ENCODE assay signal across 19 cellular contexts in the genomic region with DNA sequence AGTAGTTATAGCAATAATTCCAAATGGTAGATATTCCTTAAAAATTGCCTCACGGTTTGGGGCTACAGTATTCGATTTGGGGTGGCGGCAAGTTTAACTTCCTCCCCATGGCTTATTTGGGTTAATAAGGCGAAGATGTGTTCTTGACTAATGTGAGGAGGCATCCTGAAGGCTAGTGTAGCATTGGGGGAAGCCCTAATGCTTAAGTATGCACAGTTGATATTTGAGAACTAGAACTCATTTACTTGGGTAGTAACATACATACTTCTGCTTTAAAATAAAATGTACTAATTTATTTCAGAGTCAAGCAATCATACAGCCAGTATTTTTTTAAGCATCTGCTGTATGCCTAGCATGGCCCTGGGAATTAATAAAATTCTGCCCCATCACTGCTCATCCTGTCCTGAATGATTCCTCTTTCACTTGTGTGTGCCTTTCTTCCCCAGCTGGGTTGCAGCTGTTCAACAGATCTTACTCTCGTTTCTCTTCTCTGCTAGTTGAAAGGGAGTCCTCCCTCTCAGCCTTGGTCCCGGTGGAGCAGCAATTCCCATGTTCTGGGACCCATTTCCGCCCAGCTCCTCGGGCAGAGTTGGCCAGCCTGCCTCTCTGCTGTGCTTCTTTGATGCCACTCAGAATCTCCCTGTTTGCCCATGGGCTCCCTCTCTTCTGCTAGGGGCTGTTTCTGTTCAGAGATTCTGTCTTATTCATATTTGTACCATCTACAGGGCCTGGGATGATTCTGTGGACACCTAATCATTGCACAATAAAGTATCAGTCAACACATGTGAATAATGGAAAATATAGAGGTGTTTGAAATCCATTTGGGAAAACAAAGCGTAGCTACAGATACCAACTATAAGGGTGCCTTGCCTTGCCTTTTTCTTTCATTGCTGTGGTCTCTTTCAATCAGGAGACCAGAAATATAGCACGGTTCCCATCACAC.
A peak's percentile ranks its signal among the peaks of the same experiment; 100 is the strongest.
DNase-seq lines count a peak whose midpoint lies in the region; ATAC-seq, FAIRE-seq and TF ChIP-seq lines count a peak whose summit lies in the region.
"Had no signal": no experiment of that assay in that cellular context is flagged by ENCODE, and none has a peak within 500 bp of the region (broad histone marks: within the 10 kb centered on the region; RNA-seq: fewer than 3 reads in every experiment).

No MANE protein-coding gene starts in this region.

- BruUV-seq in GM12878 (replicated peaks; lab: Mats Ljungman, UMichigan): no TSS peak

- CTCF ChIA-PET in GM12878 (lab: Yijun Ruan, JAX): interaction anchor here (1.7 kb wide), 1 partner anchor 34 kb away, joined by 3 read pairs; no protein-coding TSS in a partner anchor

- H3K27ac ChIP-seq in right cardiac atrium (ENCODE audit: low read length) (no peak overlapping the region), GM12878 (ENCODE audit: control insufficient read depth, insufficient read depth) (peak overlapping the region; percentile 54; the same call in 1 of the 2 replicates)
- H3K27ac ChIP-seq: brain microvascular endothelial cell, HL-60, thoracic aorta had no signal

- H3K27me3 Mint-ChIP-seq in stimulated activated memory B cell treated with anti-CD40 and anti-IgM and Interleukin-4, amounts not matched to agents 10 μg/mL and 1 μg/mL and 100 μg/mL, for 72 hours: no peaks in the 10 kb centered on the region
- H3K27me3 Mint-ChIP-seq: activated CD8-positive, alpha-beta memory T cell treated with anti-CD3 and anti-CD28 coated beads, Interleukin-2, amount 10 ng/mL, durations not matched to agents 7 days and 5 days had no signal

- H3K27me3 ChIP-seq in right cardiac atrium (ENCODE audit: control insufficient read depth, insufficient read depth): no peaks in the 10 kb centered on the region
- H3K27me3 ChIP-seq in GM12878 (replicated peaks in 1 of 2; ENCODE audit: control insufficient read depth in 2 of 2, insufficient read depth in 2 of 2, low read length in 1 of 2): no peaks in the 10 kb centered on the region
- H3K27me3 ChIP-seq: brain microvascular endothelial cell had no signal

- no peak for TF ChIP-seq EP300 in GM12878 (IDR thresholded peaks at IDR 0.05; ENCODE audit: borderline replicate concordance in 1 of 2, control insufficient read depth in 1 of 2, low read depth in 2 of 2, low read length in 2 of 2)

- ATAC-seq in Right ventricle myocardium inferior: peak; percentile 38
- no peak for ATAC-seq in right cardiac atrium
- ATAC-seq in GM12878: peak; percentile 26
- peak; percentile 58 for ATAC-seq in stimulated activated memory B cell treated with anti-CD40 and anti-IgM and Interleukin-4, amounts not matched to agents 10 μg/mL and 1 μg/mL and 100 μg/mL, for 72 hours
- ATAC-seq in GM21576 (IDR thresholded peaks at IDR 0.05; ENCODE audit: unreplicated experiment): no peak
- ATAC-seq: activated CD8-positive, alpha-beta memory T cell treated with anti-CD3 and anti-CD28 coated beads, Interleukin-2, amount 10 ng/mL, durations not matched to agents 7 days and 5 days had no signal

- no peak overlapping the region; the same call in 1 of the 2 replicates for H3K9ac ChIP-seq in GM12878 (ENCODE audit: control insufficient read depth, insufficient read depth, low read length)

- SMC1A ChIA-PET in GM12878 (lab: Charles Lee; ENCODE audit: uncharacterized antibody, unreplicated experiment): interaction anchor here (0.6 to 2.5 kb wide), 7 partner anchors 14 to 99 kb away, joined by 3 to 8 read pairs (median 4); no protein-coding TSS in a partner anchor

- TF ChIP-seq CTCF in HFF-Myc (IDR thresholded peaks at IDR 0.05; ENCODE audit: low read depth, low read length, missing control alignments): no peak
- no peak for TF ChIP-seq CTCF in GM12878 (IDR thresholded peaks at IDR 0.05 in 2 of 3, conservative IDR thresholded peaks at IDR 0.05 in 1 of 3; ENCODE audit: control insufficient read depth in 2 of 3, extremely low read depth in 1 of 3, insufficient read depth in 1 of 3, low read depth in 3 of 3, low read length in 3 of 3)

- intact Hi-C loops in Right ventricle myocardium inferior (cut with DNase I) (loop anchor here (5.0 kb wide), 1 partner anchor 195 kb away; no protein-coding TSS in a partner anchor), right cardiac atrium (cut with DNase I) (loop anchor here in 1 of 4 donors (10.0 kb wide), 1 partner anchor 133 kb away; no protein-coding TSS in a partner anchor), GM12878 (cut with micrococcal nuclease; ENCODE audit: unreplicated experiment) (no loop called here)

- peaks cover 40% of the 10 kb centered on the region for H3K4me1 ChIP-seq in right cardiac atrium (ENCODE audit: control insufficient read depth, insufficient read depth, low read length)
- H3K4me1 ChIP-seq in GM12878 (ENCODE audit: control insufficient read depth, insufficient read depth, low read length): peaks cover 32% of the 10 kb centered on the region

- 0 out of 2 replicates have a peak overlapping the region, but pooled peaks have one; percentile 23 for H3K4me2 ChIP-seq in GM12878 (ENCODE audit: control insufficient read depth, insufficient read depth)

- H3K9me3 ChIP-seq in right cardiac atrium (ENCODE audit: control insufficient read depth, low read length) (no peaks in the 10 kb centered on the region), GM12878 (replicated peaks; ENCODE audit: control insufficient read depth, insufficient read depth, low read length) (no peaks in the 10 kb centered on the region)
- H3K9me3 ChIP-seq: thoracic aorta had no signal

- H3K4me3 Mint-ChIP-seq in stimulated activated memory B cell treated with anti-CD40 and anti-IgM and Interleukin-4, amounts not matched to agents 10 μg/mL and 1 μg/mL and 100 μg/mL, for 72 hours: peak overlapping the region; percentile 29
- H3K4me3 Mint-ChIP-seq: activated CD8-positive, alpha-beta memory T cell treated with anti-CD3 and anti-CD28 coated beads, Interleukin-2, amount 10 ng/mL, durations not matched to agents 7 days and 5 days; nephron had no signal

- POLR2A ChIA-PET in GM12878 (lab: Charles Lee): interaction anchor here (1.2 kb wide), 1 partner anchor 136 kb away, joined by 3 read pairs; no protein-coding TSS in a partner anchor

- H3K36me3 Mint-ChIP-seq in stimulated activated memory B cell treated with anti-CD40 and anti-IgM and Interleukin-4, amounts not matched to agents 10 μg/mL and 1 μg/mL and 100 μg/mL, for 72 hours: peaks cover 13% of the 10 kb centered on the region

- H3K9me3 Mint-ChIP-seq in stimulated activated memory B cell treated with anti-CD40 and anti-IgM and Interleukin-4, amounts not matched to agents 10 μg/mL and 1 μg/mL and 100 μg/mL, for 72 hours: no peaks in the 10 kb centered on the region
- H3K9me3 Mint-ChIP-seq: nephron had no signal

- TF ChIP-seq POLR2A in GM12878 (IDR thresholded peaks at IDR 0.05; ENCODE audit: low read depth, low read length): no peak

- H3K79me2 ChIP-seq in GM12878 (ENCODE audit: control insufficient read depth, insufficient read depth, low read length): peaks cover 94% of the 10 kb centered on the region

- no peak for DNase-seq in Right ventricle myocardium inferior (ENCODE audit: missing footprints)
- no peak for DNase-seq in right cardiac atrium
- DNase-seq in HFF-Myc (ENCODE audit: extremely low read depth, low read depth): peak; percentile 22
- DNase-seq in GM12878 (ENCODE audit: low read depth, low spot score): no peak
- no peak for DNase-seq in globus pallidus (ENCODE audit: low spot score)
- DNase-seq in T-helper 1 cell: no peak
- DNase-seq: activated CD8-positive, alpha-beta memory T cell treated with anti-CD3 and anti-CD28 coated beads, Interleukin-2, amount 10 ng/mL, durations not matched to agents 7 days and 5 days; activated naive CD4-positive, alpha-beta T cell treated with Interleukin-2 at 50 U/mL for 16 hours; brain microvascular endothelial cell; effector CD8-positive, alpha-beta T cell; Kasumi-1; NCI-H1694; NCI-H446 treated with DMSO at 0.1 percent for 48 hours had no signal

- peak overlapping the region; percentile 57 for H3K27ac Mint-ChIP-seq in stimulated activated memory B cell treated with anti-CD40 and anti-IgM and Interleukin-4, amounts not matched to agents 10 μg/mL and 1 μg/mL and 100 μg/mL, for 72 hours
- H3K27ac Mint-ChIP-seq: activated CD8-positive, alpha-beta memory T cell treated with anti-CD3 and anti-CD28 coated beads, Interleukin-2, amount 10 ng/mL, durations not matched to agents 7 days and 5 days had no signal

- peaks cover 8% of the 10 kb centered on the region for H4K20me1 ChIP-seq in GM12878 (ENCODE audit: control insufficient read depth, insufficient read depth)

- no peak overlapping the region for H2AFZ ChIP-seq in GM12878 (ENCODE audit: control insufficient read depth, low read depth, low read length)

- no peak for FAIRE-seq in GM12878 (lab: Jason Lieb, UNC)

- H3K36me3 ChIP-seq in GM12878 (ENCODE audit: control insufficient read depth in 2 of 2, insufficient read depth in 2 of 2, low read length in 1 of 2): no peaks in the 10 kb centered on the region; a peak in 1 of 4 replicates
- H3K36me3 ChIP-seq: brain microvascular endothelial cell, thoracic aorta had no signal

- RAD21 ChIA-PET in GM12878 (lab: Charles Lee; ENCODE audit: unreplicated experiment): interaction anchor here (0.9 to 1.8 kb wide), 2 partner anchors 9 to 138 kb away, joined by 3 to 8 read pairs; no protein-coding TSS in a partner anchor

- H3K4me1 Mint-ChIP-seq in stimulated activated memory B cell treated with anti-CD40 and anti-IgM and Interleukin-4, amounts not matched to agents 10 μg/mL and 1 μg/mL and 100 μg/mL, for 72 hours: peaks cover 77% of the 10 kb centered on the region

- H3K4me3 ChIP-seq in right cardiac atrium (ENCODE audit: low read length): no peak overlapping the region
- H3K4me3 ChIP-seq in HFF-Myc (replicated peaks; ENCODE audit: low read depth, low read length): no peak overlapping the region
- H3K4me3 ChIP-seq in GM12878: no peak overlapping the region
- H3K4me3 ChIP-seq: SK-N-MC, thoracic aorta had no signal

- no peak for TF ChIP-seq RAD21 in GM12878 (IDR thresholded peaks at IDR 0.05; ENCODE audit: insufficient read depth, low read depth, low read length)

- in situ Hi-C loops in GM12878 (cut with MboI): no loop called here

- 77% methylated on average over 10 of the region's 10 CpGs for WGBS in right cardiac atrium
- WGBS in GM12878 (ENCODE audit: insufficient coverage, insufficient replicate concordance, low lambda C conversion rate, missing lambda C conversion rate): 81% methylated on average over 10 of the region's 10 CpGs

TF ChIP-seq in GM12878, 131 proteins besides CTCF, POLR2A, EP300 and RAD21:
- TF ChIP-seq, protein P1, sequence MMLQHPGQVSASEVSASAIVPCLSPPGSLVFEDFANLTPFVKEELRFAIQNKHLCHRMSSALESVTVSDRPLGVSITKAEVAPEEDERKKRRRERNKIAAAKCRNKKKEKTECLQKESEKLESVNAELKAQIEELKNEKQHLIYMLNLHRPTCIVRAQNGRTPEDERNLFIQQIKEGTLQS (IDR thresholded peaks at IDR 0.05; ENCODE audit: borderline replicate concordance, extremely low read depth, low read depth, low read length): no peak
- TF ChIP-seq EED (IDR thresholded peaks at IDR 0.05; ENCODE audit: low read depth): 0 out of 2 replicates have a peak, but pooled peaks have one; percentile 24
- TF ChIP-seq SP1 (IDR thresholded peaks at IDR 0.05; ENCODE audit: low read depth, low read length): no peak
- no peak for TF ChIP-seq IKZF1 (conservative IDR thresholded peaks at IDR 0.05)

Comparison
In these comparisons a context has a peak if more than half of its experiments do, and no peak if none do; other contexts are left out.
1. ATAC-seq: peak in Right ventricle myocardium inferior (single experiment), GM12878 (single experiment) and stimulated activated memory B cell treated with anti-CD40 and anti-IgM and Interleukin-4, amounts not matched to agents 10 μg/mL and 1 μg/mL and 100 μg/mL, for 72 hours (single experiment); none in right cardiac atrium (0 of 2) and GM21576 (single experiment).